ENCODE assay signal across 11 cellular contexts in the genomic region with DNA sequence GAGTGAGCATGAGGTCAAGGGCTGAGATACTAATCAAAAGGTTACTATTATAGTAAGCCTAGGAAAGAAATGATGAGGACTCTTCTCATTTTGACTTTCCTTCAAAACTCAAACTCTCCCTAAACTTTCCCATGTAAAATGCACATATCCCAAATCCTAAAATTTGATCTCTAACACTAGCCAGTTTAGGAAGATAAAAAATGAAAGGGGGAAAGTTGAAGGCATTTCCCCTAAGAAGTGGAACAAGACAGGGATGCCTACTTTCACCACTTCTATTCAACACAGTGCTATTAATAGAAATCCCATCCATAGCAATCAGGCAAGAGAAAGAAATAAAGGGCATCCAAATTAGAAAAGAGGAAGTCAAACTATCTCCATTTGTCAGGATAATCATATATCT. TPM values are rescaled to one million over a fixed set of nuclear protein-coding genes. Genes with fewer than 3 reads are reported as not detected.
"Had no signal": no experiment of that assay in that cellular context is flagged by ENCODE, and none has a peak within 500 bp of the region (broad histone marks: within the 10 kb centered on the region; RNA-seq: fewer than 3 reads in every experiment).

No MANE protein-coding gene starts in this region.

- DNase-seq: GM23248, GOT3, H7, H9, HCEC 1CT, HFFc6 had no signal

- H2AFZ ChIP-seq: GM23248, GM23338 had no signal

- ATAC-seq: GM23338, HCT116 had no signal

- FAIRE-seq: H1, H54 had no signal

- H3K9ac ChIP-seq: GM23248 had no signal

- H3K4me2 ChIP-seq: GM23338 had no signal

- H3K4me3 ChIP-seq: GM23248, GM23338, HAP-1 had no signal

- H3K27ac ChIP-seq: GM23248 had no signal

- H3K9me3 ChIP-seq: HAP-1 had no signal

- H3K36me3 ChIP-seq: HAP-1 had no signal

RNA-seq across cellular contexts. Expression of a gene that starts 37.0 kb away (rescaled TPM):
- total RNA-seq: GM23248, GM23338, H1, H7, H9 had no signal
- polyA plus RNA-seq: GM23248, GM23338, H1 had no signal

RNA-seq across cellular contexts. Expression of a gene that starts 45.0 kb away (rescaled TPM):
- total RNA-seq: GM23248, GM23338, H1, H7, H9 had no signal
- polyA plus RNA-seq: GM23248, GM23338, H1 had no signal

RNA-seq across cellular contexts. Expression of a gene that starts 47.4 kb away (rescaled TPM):
- total RNA-seq: GM23248 had no signal
